In the genomic region with DNA sequence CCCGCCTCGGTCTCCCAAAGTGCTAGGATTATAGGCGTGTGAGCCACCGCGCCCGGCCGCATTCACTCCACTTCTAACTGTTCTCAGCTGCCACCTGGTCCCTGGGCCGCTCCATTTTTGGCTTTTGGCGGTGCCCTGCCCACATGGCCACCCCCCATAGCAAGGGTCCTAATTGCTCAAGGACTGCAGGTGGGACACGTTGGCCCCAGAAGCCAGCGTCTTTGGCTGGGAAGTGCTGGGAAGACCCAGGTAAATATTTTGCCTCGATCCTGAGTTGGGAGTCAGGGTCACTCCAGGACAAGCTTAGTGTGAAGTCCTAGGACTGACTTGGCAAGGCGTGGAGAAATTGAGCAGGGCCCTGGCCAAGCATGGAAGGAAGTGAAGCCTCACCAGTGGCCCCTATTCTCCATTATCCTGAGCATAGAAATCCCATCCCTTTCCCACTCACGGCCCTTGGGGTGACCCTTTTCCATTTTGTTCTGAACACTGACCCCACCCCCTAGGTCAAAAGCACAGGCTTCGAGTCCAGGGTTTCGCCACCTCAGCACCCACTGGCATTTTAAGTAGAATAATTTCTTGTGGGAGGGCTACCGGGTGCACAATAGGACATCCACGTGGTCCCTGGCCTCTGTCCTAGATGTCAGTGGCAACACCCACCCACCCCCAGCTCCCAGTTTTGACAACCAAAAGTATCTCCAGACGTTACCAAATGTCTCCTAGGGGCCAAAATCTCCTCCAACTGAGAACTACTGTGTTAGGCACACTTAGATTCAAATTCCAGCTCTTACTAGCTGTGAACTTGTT, we compare ENCODE assay signal across 8 cellular contexts. TPM values are rescaled to one million over a fixed set of nuclear protein-coding genes. Genes with fewer than 3 reads are reported as not detected.
DNase-seq lines count a peak whose midpoint lies in the region; ATAC-seq and TF ChIP-seq lines count a peak whose summit lies in the region.
"Had no signal": no experiment of that assay in that cellular context is flagged by ENCODE, and none has a peak within 500 bp of the region (broad histone marks: within the 10 kb centered on the region; RNA-seq: fewer than 3 reads in every experiment).

No MANE protein-coding gene starts in this region.

- H3K36me3 Mint-ChIP-seq in chondrocyte (ENCODE audit: low read depth), result peaks cover 9% of the 10 kb centered on the region

- intact Hi-C loops in sciatic nerve (cut with DNase I), result no loop called here

- in situ Hi-C loops in brain microvascular endothelial cell (cut with HindIII; ENCODE audit: low pct_ligation_motif_present, low sequenced_read_pairs), result loop anchor here (10.0 kb wide), 1 partner anchor 66 kb away; no protein-coding TSS in a partner anchor

- peak overlapping the region; percentile 97 for H3K27ac ChIP-seq in KOPT-K1 (ENCODE audit: low read depth, low read length, poor library complexity, severe bottlenecking)
- H3K27ac ChIP-seq in brain microvascular endothelial cell, result no peak overlapping the region

- H3K27me3 ChIP-seq in brain microvascular endothelial cell (replicated peaks), result no peaks in the 10 kb centered on the region

- no peak for ATAC-seq in sciatic nerve
- ATAC-seq in GM21619 (IDR thresholded peaks at IDR 0.05; ENCODE audit: unreplicated experiment), result no peak
- ATAC-seq: mucosa of descending colon had no signal

- peak overlapping the region; percentile 99 for H3K27ac Mint-ChIP-seq in chondrocyte (ENCODE audit: unreplicated experiment)

- H3K9me3 Mint-ChIP-seq in chondrocyte (ENCODE audit: low read depth), result no peaks in the 10 kb centered on the region

- H3K4me3 ChIP-seq in brain microvascular endothelial cell (ENCODE audit: low read depth, low read length), result no peak overlapping the region
- H3K4me3 ChIP-seq: mucosa of descending colon had no signal

- no peaks in the 10 kb centered on the region for H3K9me3 ChIP-seq in KOPT-K1 (ENCODE audit: insufficient read depth, low read length, poor library complexity, severe bottlenecking)
- H3K9me3 ChIP-seq: mucosa of descending colon had no signal

- no peak for TF ChIP-seq CTCF in chondrocyte (IDR thresholded peaks at IDR 0.05)
- TF ChIP-seq CTCF in brain microvascular endothelial cell (IDR thresholded peaks at IDR 0.05; ENCODE audit: low read depth, low read length, missing control alignments), result no peak

- peak overlapping the region; percentile 89 for H3K4me3 Mint-ChIP-seq in chondrocyte (ENCODE audit: unreplicated experiment)

- peaks cover 26% of the 10 kb centered on the region for H3K4me1 Mint-ChIP-seq in chondrocyte (ENCODE audit: low read depth)

- H3K36me3 ChIP-seq in KOPT-K1 (ENCODE audit: insufficient read depth, low read length) (no peaks in the 10 kb centered on the region), brain microvascular endothelial cell (replicated peaks) (peaks cover 18% of the 10 kb centered on the region)

- DNase-seq in chondrocyte (ENCODE audit: low spot score) (no peak), sciatic nerve (ENCODE audit: low spot score) (peak; percentile 58), brain microvascular endothelial cell (no peak), NCI-H2029 (lab: John Stamatoyannopoulos, UW) (no peak)

- H3K27me3 Mint-ChIP-seq in chondrocyte (ENCODE audit: low read depth), result no peaks in the 10 kb centered on the region

RNA-seq across cellular contexts. Expression of gene WDR81, which starts 5.9 kb away (rescaled TPM):
- total RNA-seq in chondrocyte (14.8 to 18.6 TPM (median 16.2 TPM) in 3 replicates), sciatic nerve (26.1 TPM)

RNA-seq across cellular contexts. Expression of gene TLCD2, which starts 8.4 kb away (rescaled TPM):
- 5.6 to 9.5 TPM (median 9.2 TPM) in 3 replicates for total RNA-seq in chondrocyte
- total RNA-seq in sciatic nerve, result 13.6 TPM
- total RNA-seq: OCI-LY7 had no signal

RNA-seq across cellular contexts. Expression of gene SERPINF2, which starts 24.1 kb away (rescaled TPM):
- total RNA-seq in chondrocyte (0.15 to 0.24 TPM (median 0.15 TPM) in 3 replicates), sciatic nerve (3.2 TPM)

RNA-seq across cellular contexts. Expression of gene PRPF8, which starts 33.9 kb away (rescaled TPM):
- total RNA-seq in chondrocyte, result 164 to 235 TPM (median 164 TPM) in 3 replicates
- 285 TPM for total RNA-seq in sciatic nerve

RNA-seq across cellular contexts. Expression of gene SERPINF1, which starts 43.3 kb away (rescaled TPM):
- 14.6 to 69.2 TPM (median 15.2 TPM) in 3 replicates for total RNA-seq in chondrocyte
- 592 TPM for total RNA-seq in sciatic nerve
- total RNA-seq: OCI-LY7 had no signal
